Comparison of ENCODE assay signal across 8 cellular contexts in genomic region chrX:153927686-153927935, GRCh38. TPM values are rescaled to one million over a fixed set of nuclear protein-coding genes. Genes with fewer than 3 reads are reported as not detected.
DNase-seq lines count a peak whose midpoint lies in the region; ATAC-seq lines count a peak whose summit lies in the region.

No MANE protein-coding gene starts in this region.

- H3K27me3 Mint-ChIP-seq in activated naive CD8-positive, alpha-beta T cell: no peaks in the 10 kb centered on the region
- peaks cover 15 to 21% (median 19%) of the 10 kb centered on the region in 3 donors for H3K27me3 Mint-ChIP-seq in immature natural killer cell (ENCODE audit: low read depth in 3 of 3)

- ATAC-seq in GM21515 (IDR thresholded peaks at IDR 0.05; ENCODE audit: unreplicated experiment): no peak

- H3K27ac ChIP-seq in substantia nigra (ENCODE audit: low read depth, low read length, poor library complexity, severe bottlenecking): peak overlapping the region; percentile 95

- H3K4me1 Mint-ChIP-seq in activated naive CD8-positive, alpha-beta T cell (ENCODE audit: low read depth): peaks cover 24% of the 10 kb centered on the region
- peaks cover 57 to 58% of the 10 kb centered on the region in 2 donors for H3K4me1 Mint-ChIP-seq in immature natural killer cell

- H3K9me3 Mint-ChIP-seq in activated naive CD8-positive, alpha-beta T cell (ENCODE audit: low read depth): no peaks in the 10 kb centered on the region
- H3K9me3 Mint-ChIP-seq in immature natural killer cell: peaks cover 0 to 1% (median 0%) of the 10 kb centered on the region in 6 donors

- peak overlapping the region; percentile 91 for H3K4me3 Mint-ChIP-seq in activated naive CD8-positive, alpha-beta T cell
- H3K4me3 Mint-ChIP-seq in immature natural killer cell: peak overlapping the region; percentile 87 to 93 (median 89)

- H3K36me3 Mint-ChIP-seq in activated naive CD8-positive, alpha-beta T cell: peaks cover 2% of the 10 kb centered on the region
- peaks cover 0 to 3% (median 3%) of the 10 kb centered on the region in 3 donors for H3K36me3 Mint-ChIP-seq in immature natural killer cell

- DNase-seq in NCI-H1694 treated with DMSO at 0.1 percent for 48 hours (lab: John Stamatoyannopoulos, UW) (peak; percentile 37), NCI-H1694 (lab: John Stamatoyannopoulos, UW) (no peak), immature natural killer cell (no peak), substantia nigra (lab: John Stamatoyannopoulos, UW) (no peak), NCI-H2107 (lab: John Stamatoyannopoulos, UW) (no peak), MV-4-11 (lab: John Stamatoyannopoulos, UW) (no peak)

- H3K27ac Mint-ChIP-seq in activated naive CD8-positive, alpha-beta T cell: peak overlapping the region; percentile 91
- peak overlapping the region; percentile 96 to 100 (median 98) for H3K27ac Mint-ChIP-seq in immature natural killer cell

RNA-seq across cellular contexts. Expression of gene ARHGAP4, which starts 1.5 kb away (rescaled TPM):
- polyA plus RNA-seq in immature natural killer cell: 100 to 1,000 TPM in 1 of 3 donors, 10 to 100 TPM in 2; 54.6 to 122 (median 75.7) TPM

RNA-seq across cellular contexts. Expression of gene NAA10, which starts 7.2 kb away (rescaled TPM):
- polyA plus RNA-seq in immature natural killer cell: 100 to 1,000 TPM in 2 of 3 donors, 10 to 100 TPM in 1; 70.6 to 126 (median 104) TPM

RNA-seq across cellular contexts. Expression of gene RENBP, which starts 16.8 kb away (rescaled TPM):
- 1 to 10 TPM in 1 of 3 donors, under 1 TPM in 1, not detected in 1; 0.93 to 3.1 TPM for polyA plus RNA-seq in immature natural killer cell

RNA-seq across cellular contexts. Expression of gene AVPR2, which starts 23.1 kb away (rescaled TPM):
- polyA plus RNA-seq in immature natural killer cell: not detected

RNA-seq across cellular contexts. Expression of gene L1CAM, which starts 41.6 kb away (rescaled TPM):
- not detected for polyA plus RNA-seq in immature natural killer cell
